In the genomic region with DNA sequence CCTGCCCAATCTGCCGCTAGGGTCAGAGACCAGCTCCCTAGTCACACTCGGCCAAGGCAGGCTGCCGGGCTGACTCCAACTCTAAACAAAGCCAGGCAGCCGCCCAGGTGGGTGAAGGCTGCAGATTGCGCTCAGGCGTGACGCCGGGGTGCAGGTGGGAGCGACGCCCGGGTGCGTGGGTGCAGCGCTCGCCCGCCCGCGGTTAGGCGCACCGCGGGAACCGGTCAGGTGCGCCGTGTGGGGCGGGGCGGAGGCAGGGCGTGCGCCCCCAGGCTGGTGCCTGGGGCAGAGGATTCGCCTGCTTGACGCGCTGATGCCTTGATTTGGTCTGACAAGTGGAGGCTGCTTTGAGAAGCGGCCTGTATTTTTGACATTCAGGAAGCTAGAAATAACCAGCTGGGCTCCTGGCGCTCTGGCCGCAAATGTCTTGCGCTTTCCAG, we compare ENCODE assay signal across 8 cellular contexts.
DNase-seq lines count a peak whose midpoint lies in the region; ATAC-seq and TF ChIP-seq lines count a peak whose summit lies in the region.

No MANE protein-coding gene starts in this region.

- H3K4me3 ChIP-seq in RWPE2 (ENCODE audit: severe bottlenecking) (no peak overlapping the region), astrocyte of the cerebellum (ENCODE audit: low read depth, low read length) (no peak overlapping the region)

- H3K27ac ChIP-seq in RWPE2 (ENCODE audit: poor library complexity, severe bottlenecking), result peak overlapping the region; percentile 99

- H3K4me1 ChIP-seq in RWPE2 (ENCODE audit: insufficient read depth, poor library complexity, severe bottlenecking), result peaks cover 82% of the 10 kb centered on the region

- in situ Hi-C loops in astrocyte of the cerebellum (cut with HindIII; ENCODE audit: low sequenced_read_pairs), result no loop called here

- ATAC-seq in HG03066 (IDR thresholded peaks at IDR 0.05; ENCODE audit: low read depth, unreplicated experiment) (peak; percentile 84), RWPE2 (ENCODE audit: low read depth) (no peak), left lobe of liver (peak; percentile 97)

- H3K27me3 ChIP-seq in RWPE2 (ENCODE audit: insufficient read depth, poor library complexity, severe bottlenecking), result no peaks in the 10 kb centered on the region

- peak; percentile 47 for DNase-seq in NCI-H2227 (lab: John Stamatoyannopoulos, UW; ENCODE audit: unreplicated experiment)
- no peak for DNase-seq in NCI-H2227 treated with DMSO at 0.1 percent for 48 hours (lab: John Stamatoyannopoulos, UW)
- DNase-seq in RWPE2 (ENCODE audit: low spot score), result no peak
- no peak for DNase-seq in astrocyte of the cerebellum (ENCODE audit: low read depth)
- DNase-seq in left lobe of liver (ENCODE audit: low spot score), result peak; percentile 76
- peak; percentile 71 for DNase-seq in stimulated activated CD8-positive, alpha-beta memory T cell treated with anti-CD3 and anti-CD28 coated beads, Interleukin-4, amount 100 ng/mL, for 48 hours
- no peak for DNase-seq in NCI-H1694 treated with DMSO at 0.1 percent for 48 hours (lab: John Stamatoyannopoulos, UW)

- H3K9me3 ChIP-seq in RWPE2 (ENCODE audit: severe bottlenecking), result no peaks in the 10 kb centered on the region

- H3K36me3 ChIP-seq in RWPE2 (ENCODE audit: low read depth), result no peaks in the 10 kb centered on the region

- TF ChIP-seq CTCF in RWPE2 (IDR thresholded peaks at IDR 0.05; ENCODE audit: poor library complexity, severe bottlenecking), result no peak
- TF ChIP-seq CTCF in astrocyte of the cerebellum (IDR thresholded peaks at IDR 0.05; ENCODE audit: low read depth, low read length, missing control alignments), result peak; percentile 13

Comparison
In these comparisons a context has a peak if more than half of its experiments do, and no peak if none do; other contexts are left out.
1. DNase-seq: peak in NCI-H2227 (single experiment), left lobe of liver (single experiment) and stimulated activated CD8-positive, alpha-beta memory T cell treated with anti-CD3 and anti-CD28 coated beads, Interleukin-4, amount 100 ng/mL, for 48 hours (single experiment); none in NCI-H2227 treated with DMSO at 0.1 percent for 48 hours (single experiment), RWPE2 (single experiment), astrocyte of the cerebellum (single experiment) and NCI-H1694 treated with DMSO at 0.1 percent for 48 hours (single experiment).